8 cellular contexts compared by ENCODE assay signal in genomic region chr2:226985227-226985946, GRCh38.
DNase-seq lines count a peak whose midpoint lies in the region; ATAC-seq and TF ChIP-seq lines count a peak whose summit lies in the region.

No MANE protein-coding gene starts in this region.

- H3K79me2 ChIP-seq in PC-3 (ENCODE audit: low read length): no peaks in the 10 kb centered on the region

- H3K36me3 ChIP-seq in PC-3 (ENCODE audit: low read depth, low read length): no peaks in the 10 kb centered on the region
- H3K36me3 ChIP-seq in left lung: peaks cover 0 to 4% of the 10 kb centered on the region in 2 donors
- H3K36me3 ChIP-seq in thyroid gland: no peaks in the 10 kb centered on the region

- 0 out of 2 replicates have a peak, but pooled peaks cover 3% of the 10 kb centered on the region for H3K4me1 ChIP-seq in PC-3 (ENCODE audit: insufficient read depth, low read length)
- no peaks in the 10 kb centered on the region for H3K4me1 ChIP-seq in left lung
- peaks cover 4 to 5% of the 10 kb centered on the region in 2 donors for H3K4me1 ChIP-seq in thyroid gland

- H3K36me3 Mint-ChIP-seq in IgD-negative memory B cell (peaks cover 2% of the 10 kb centered on the region), chondrocyte (ENCODE audit: low read depth) (peaks cover 3% of the 10 kb centered on the region)

- H3K4me1 Mint-ChIP-seq in IgD-negative memory B cell (peaks cover 12 to 13% (median 13%) of the 10 kb centered on the region in 3 donors), chondrocyte (ENCODE audit: low read depth) (peaks cover 4% of the 10 kb centered on the region)

- CTCF ChIA-PET in PC-3 (lab: Charles Lee): interaction anchor here (0.6 to 1.0 kb wide), 7 partner anchors 17 to 1320 kb away, joined by 3 to 8 read pairs (median 3); no protein-coding TSS in a partner anchor

- no peak for TF ChIP-seq POLR2A in thyroid gland (IDR thresholded peaks at IDR 0.05)

- intact Hi-C loops in PC-3 (cut with micrococcal nuclease): loop anchor here (1.0 to 10.0 kb wide), 6 partner anchors 121 to 1315 kb away; no protein-coding TSS in a partner anchor
- intact Hi-C loops in left lung (cut with DNase I): loop anchor here in 1 of 2 donors (5.0 kb wide), 1 partner anchor 1318 kb away; no protein-coding TSS in a partner anchor
- intact Hi-C loops in thyroid gland (cut with DNase I): loop anchor here (5.0 kb wide), 1 partner anchor 183 kb away; no protein-coding TSS in a partner anchor

- peak; percentile 32 for ATAC-seq in GM21367 (IDR thresholded peaks at IDR 0.05; ENCODE audit: unreplicated experiment)
- ATAC-seq in PC-3: peak; percentile 83
- peak; percentile 87 for ATAC-seq in left lung

- H3K4me2 ChIP-seq in PC-3 (ENCODE audit: low read length): no peak overlapping the region

- H3K4me3 Mint-ChIP-seq in IgD-negative memory B cell (peak overlapping the region in 1 of 4 donors; percentile 7), chondrocyte (ENCODE audit: unreplicated experiment) (no peak overlapping the region)

- H2AFZ ChIP-seq in PC-3 (ENCODE audit: low read length): no peak overlapping the region

- H3K9me3 ChIP-seq in PC-3 (ENCODE audit: low read length): no peaks in the 10 kb centered on the region
- H3K9me3 ChIP-seq in left lung: no peaks in the 10 kb centered on the region
- no peaks in the 10 kb centered on the region for H3K9me3 ChIP-seq in thyroid gland

- H3K27ac Mint-ChIP-seq in IgD-negative memory B cell: peak overlapping the region; percentile 14 to 26 (median 16)
- no peak overlapping the region for H3K27ac Mint-ChIP-seq in chondrocyte (ENCODE audit: unreplicated experiment)

- no peaks in the 10 kb centered on the region for H3F3A ChIP-seq in PC-3 (ENCODE audit: low read length, unreplicated experiment)

- H3K27me3 ChIP-seq in PC-3 (ENCODE audit: low read length) (no peaks in the 10 kb centered on the region), left lung (no peaks in the 10 kb centered on the region), thyroid gland (no peaks in the 10 kb centered on the region)

- no peaks in the 10 kb centered on the region for H3K9me2 ChIP-seq in PC-3 (replicated peaks; ENCODE audit: low read length)

- H3K9me3 Mint-ChIP-seq in IgD-negative memory B cell (no peaks in the 10 kb centered on the region), chondrocyte (ENCODE audit: low read depth) (no peaks in the 10 kb centered on the region)

- H3K4me3 ChIP-seq in PC-3 (ENCODE audit: low read length) (no peak overlapping the region), left lung (no peak overlapping the region), thyroid gland (replicated peaks in 1 of 3) (no peak overlapping the region)

- TF ChIP-seq CTCF in PC-3 (conservative IDR thresholded peaks at IDR 0.05; ENCODE audit: low read depth, low read length): peak; percentile 79
- peak; percentile 93 for TF ChIP-seq CTCF in chondrocyte (IDR thresholded peaks at IDR 0.05)
- TF ChIP-seq CTCF in left lung (IDR thresholded peaks at IDR 0.05): peak; percentile 32 to 55
- peak in 4 of 6 experiments; percentile 65 to 78 (median 74) for TF ChIP-seq CTCF in thyroid gland (IDR thresholded peaks at IDR 0.05)

- H3K27me3 Mint-ChIP-seq in IgD-negative memory B cell (no peaks in the 10 kb centered on the region), chondrocyte (ENCODE audit: low read depth) (no peaks in the 10 kb centered on the region)

- WGBS in thyroid gland, 2 donors: 29 to 45% methylated on average over 10 of the region's 10 CpGs

- BruUV-seq in PC-3 (replicated peaks; lab: Mats Ljungman, UMichigan): no TSS peak

- DNase-seq in Daoy (ENCODE audit: low read depth) (peak; percentile 33), PC-3 (peak; percentile 75), chondrocyte (ENCODE audit: low spot score) (no peak), left lung (no peak), thyroid gland (peak; percentile 38 to 51)
- no peak for DNase-seq in activated naive CD4-positive, alpha-beta T cell (lab: John Stamatoyannopoulos, UW)

- no peak overlapping the region for H3K9ac ChIP-seq in PC-3 (ENCODE audit: low read length)

- no peaks in the 10 kb centered on the region for H4K20me1 ChIP-seq in PC-3 (ENCODE audit: low read length)

- H3K27ac ChIP-seq in PC-3 (ENCODE audit: low read length) (no peak overlapping the region), left lung (peak overlapping the region in 1 of 2 donors; percentile 36), thyroid gland (no peak overlapping the region)

- POLR2A ChIA-PET in PC-3 (lab: Charles Lee; ENCODE audit: unreplicated experiment): interaction anchor here (0.6 kb wide), 1 partner anchor 261 kb away, joined by 3 read pairs; no protein-coding TSS in a partner anchor

Comparison
In these comparisons a context has a peak if more than half of its experiments do, and no peak if none do; other contexts are left out.
1. DNase-seq: peak in Daoy (single experiment), PC-3 (single experiment) and thyroid gland (2 of 2); none in chondrocyte (single experiment), left lung (0 of 2) and activated naive CD4-positive, alpha-beta T cell (0 of 4).
2. ATAC-seq: peak in every context shown above with its lines; median percentile 87 in left lung; 83 in PC-3; 32 in GM21367.
3. Peak in every context shown above with its lines, with median percentiles within 50 percentile points of each other: CTCF ChIP-seq.